ENCODE assay signal across 12 cellular contexts in genomic region chr4:36414248-36414647, GRCh38.
DNase-seq lines count a peak whose midpoint lies in the region; ATAC-seq and TF ChIP-seq lines count a peak whose summit lies in the region.
"Had no signal": no experiment of that assay in that cellular context is flagged by ENCODE, and none has a peak within 500 bp of the region (broad histone marks: within the 10 kb centered on the region; RNA-seq: fewer than 3 reads in every experiment).

No MANE protein-coding gene starts in this region.

- H3K27me3 Mint-ChIP-seq in progenitor cell of endocrine pancreas, result no peaks in the 10 kb centered on the region

- H3K36me3 ChIP-seq in H7 (replicated peaks; ENCODE audit: control insufficient read depth, insufficient read depth, low read length), result no peaks in the 10 kb centered on the region

- no peaks in the 10 kb centered on the region for H3K9me3 Mint-ChIP-seq in progenitor cell of endocrine pancreas (ENCODE audit: low read depth)
- H3K9me3 Mint-ChIP-seq in activated naive CD4-positive, alpha-beta T cell treated with anti-CD3 and anti-CD28 coated beads, Interleukin-2, amount 50 U/mL, for 72 hours, result no peaks in the 10 kb centered on the region

- no peak for ATAC-seq in activated naive CD4-positive, alpha-beta T cell treated with anti-CD3 and anti-CD28 coated beads, Interleukin-2, amount 50 U/mL, for 72 hours

- peak; percentile 61 for TF ChIP-seq CTCF in LNCaP clone FGC (IDR thresholded peaks at IDR 0.05; ENCODE audit: control insufficient read depth, extremely low read depth, insufficient read depth)
- TF ChIP-seq CTCF in progenitor cell of endocrine pancreas (IDR thresholded peaks at IDR 0.05; ENCODE audit: unreplicated experiment), result peak; percentile 56

- no peak overlapping the region for H3K27ac Mint-ChIP-seq in progenitor cell of endocrine pancreas
- H3K27ac Mint-ChIP-seq in activated naive CD4-positive, alpha-beta T cell treated with anti-CD3 and anti-CD28 coated beads, Interleukin-2, amount 50 U/mL, for 72 hours, result no peak overlapping the region

- H3K4me1 Mint-ChIP-seq in progenitor cell of endocrine pancreas (ENCODE audit: low read depth), result no peaks in the 10 kb centered on the region

- peak; percentile 18 for DNase-seq in NCI-H1105 treated with DMSO at 0.1 percent for 48 hours (lab: John Stamatoyannopoulos, UW)
- DNase-seq in NCI-H1105 (lab: John Stamatoyannopoulos, UW), result no peak
- peak; percentile 6 for DNase-seq in LNCaP clone FGC (ENCODE audit: low read depth)
- DNase-seq in astrocyte of the hippocampus (ENCODE audit: low read depth, low spot score), result peak; percentile 13
- DNase-seq in progenitor cell of endocrine pancreas (ENCODE audit: low spot score, unreplicated experiment), result no peak
- no peak for DNase-seq in activated naive CD4-positive, alpha-beta T cell treated with anti-CD3 and anti-CD28 coated beads, Interleukin-2, amount 50 U/mL, for 72 hours (ENCODE audit: low spot score in 2 of 2)
- DNase-seq in NK-92 treated with Interleukin-12 subunit alpha and Interleukin-12 subunit beta, amount 100 ng/mL, for 24 hours (lab: John Stamatoyannopoulos, UW), result no peak
- no peak for DNase-seq in H7
- DNase-seq: ACHN; activated CD4-positive, alpha-beta T cell treated with anti-CD3 and anti-CD28 coated beads for 4 hours; HCEC 1CT; stimulated activated CD4-positive, alpha-beta T cell treated with anti-CD3 and anti-CD28 coated beads, Interleukin-2, amount 100 ng/mL, for 48 hours had no signal

- H3K4me3 Mint-ChIP-seq in progenitor cell of endocrine pancreas (ENCODE audit: low read depth), result no peak overlapping the region

- H3K36me3 Mint-ChIP-seq in progenitor cell of endocrine pancreas (ENCODE audit: insufficient read depth), result no peaks in the 10 kb centered on the region
- no peaks in the 10 kb centered on the region for H3K36me3 Mint-ChIP-seq in activated naive CD4-positive, alpha-beta T cell treated with anti-CD3 and anti-CD28 coated beads, Interleukin-2, amount 50 U/mL, for 72 hours

- H3K27me3 ChIP-seq in H7 (ENCODE audit: control insufficient read depth, insufficient read depth, low read length), result no peaks in the 10 kb centered on the region

- H3K4me3 ChIP-seq in LNCaP clone FGC (ENCODE audit: low read depth, low read length) (no peak overlapping the region), H7 (ENCODE audit: insufficient read depth, low read depth, low read length) (no peak overlapping the region)

Comparison
In these comparisons a context has a peak if more than half of its experiments do, and no peak if none do; other contexts are left out.
1. DNase-seq: peak in NCI-H1105 treated with DMSO at 0.1 percent for 48 hours (single experiment), LNCaP clone FGC (single experiment) and astrocyte of the hippocampus (single experiment); none in NCI-H1105 (single experiment), progenitor cell of endocrine pancreas (single experiment), activated naive CD4-positive, alpha-beta T cell treated with anti-CD3 and anti-CD28 coated beads, Interleukin-2, amount 50 U/mL, for 72 hours (0 of 2), NK-92 treated with Interleukin-12 subunit alpha and Interleukin-12 subunit beta, amount 100 ng/mL, for 24 hours (single experiment) and H7 (single experiment).